In genomic region chr2:213157242-213157641, GRCh38 we compare ENCODE assay signal across 10 cellular contexts. TPM values are rescaled to one million over a fixed set of nuclear protein-coding genes. Genes with fewer than 3 reads are reported as not detected.
DNase-seq lines count a peak whose midpoint lies in the region; ATAC-seq lines count a peak whose summit lies in the region.
"Had no signal": no experiment of that assay in that cellular context is flagged by ENCODE, and none has a peak within 500 bp of the region (broad histone marks: within the 10 kb centered on the region; RNA-seq: fewer than 3 reads in every experiment).

No MANE protein-coding gene starts in this region.

- no peak overlapping the region for H3K4me3 ChIP-seq in H7 (ENCODE audit: insufficient read depth, low read depth, low read length)

- peak; percentile 18 for DNase-seq in kidney tubule cell (ENCODE audit: low spot score)
- no peak for DNase-seq in DMS153 treated with DMSO at 0.1 percent for 48 hours (lab: John Stamatoyannopoulos, UW; ENCODE audit: unreplicated experiment)
- DNase-seq in H7: no peak
- no peak for DNase-seq in SKM-1 (lab: John Stamatoyannopoulos, UW; ENCODE audit: unreplicated experiment)
- DNase-seq in KBM-7: no peak
- DNase-seq: activated naive CD4-positive, alpha-beta T cell treated with anti-CD3 and anti-CD28 coated beads, Interleukin-2, amount 50 U/mL, for 16 hours; endodermal cell had no signal

- no peaks in the 10 kb centered on the region for H3K36me3 ChIP-seq in H7 (replicated peaks; ENCODE audit: control insufficient read depth, insufficient read depth, low read length)

- peaks cover 4% of the 10 kb centered on the region; the same call in 1 of the 2 replicates for H3K27me3 ChIP-seq in H7 (ENCODE audit: control insufficient read depth, insufficient read depth, low read length)

- peak; percentile 77 for ATAC-seq in GM18858 (IDR thresholded peaks at IDR 0.05; ENCODE audit: unreplicated experiment)
- ATAC-seq in GM21619 (IDR thresholded peaks at IDR 0.05; ENCODE audit: unreplicated experiment): peak; percentile 60
- ATAC-seq in HG03342 (IDR thresholded peaks at IDR 0.05; ENCODE audit: unreplicated experiment): peak; percentile 79

- in situ Hi-C loops in KBM-7 (cut with MboI; ENCODE audit: low pct_unique_long_range_greater_than_20kb, low sequenced_read_pairs): no loop called here

RNA-seq across cellular contexts. Expression of gene IKZF2, which starts 5.8 kb away (rescaled TPM):
- total RNA-seq in H7 (2014; rRNA removed; shearing (Covaris generic)): 0.97 and 2.3 TPM in 2 replicates
